ENCODE assay signal across 1 cellular context in genomic region chr19:11848594-11849263, GRCh38.
A peak's percentile ranks its signal among the peaks of the same experiment; 100 is the strongest.
TF ChIP-seq lines count a peak whose summit lies in the region.

ZNF439 (plus strand) TSS chr19:11848726; CDS start chr19:11848868, 142 bp downstream.

TF ChIP-seq in SK-N-SH, 30 proteins besides CTCF, POLR2A, EP300 and RAD21 (continued from another document):
- no peak for TF ChIP-seq MEF2A (IDR thresholded peaks at IDR 0.05; ENCODE audit: borderline replicate concordance, low read depth)
- no peak for TF ChIP-seq RCOR1 (IDR thresholded peaks at IDR 0.05; ENCODE audit: low read length)
- no peak for TF ChIP-seq FOXM1 (IDR thresholded peaks at IDR 0.05; ENCODE audit: low read depth)
- no peak for TF ChIP-seq IRF3 (IDR thresholded peaks at IDR 0.05; ENCODE audit: low read depth, low read length)
- no peak for TF ChIP-seq YY1 (IDR thresholded peaks at IDR 0.05; ENCODE audit: low read depth)
- TF ChIP-seq NFIC (IDR thresholded peaks at IDR 0.05; ENCODE audit: borderline replicate concordance) = no peak
- TF ChIP-seq POLR2AphosphoS5 (IDR thresholded peaks at IDR 0.05; ENCODE audit: low read depth, low read length) = peak; percentile 48; the same call in 1 of the 2 replicates
- TF ChIP-seq, protein P1, sequence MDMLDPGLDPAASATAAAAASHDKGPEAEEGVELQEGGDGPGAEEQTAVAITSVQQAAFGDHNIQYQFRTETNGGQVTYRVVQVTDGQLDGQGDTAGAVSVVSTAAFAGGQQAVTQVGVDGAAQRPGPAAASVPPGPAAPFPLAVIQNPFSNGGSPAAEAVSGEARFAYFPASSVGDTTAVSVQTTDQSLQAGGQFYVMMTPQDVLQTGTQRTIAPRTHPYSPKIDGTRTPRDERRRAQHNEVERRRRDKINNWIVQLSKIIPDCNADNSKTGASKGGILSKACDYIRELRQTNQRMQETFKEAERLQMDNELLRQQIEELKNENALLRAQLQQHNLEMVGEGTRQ (IDR thresholded peaks at IDR 0.05; ENCODE audit: borderline replicate concordance, low read depth, low read length) = no peak
- no peak for TF ChIP-seq GATA2 (CRISPR knock-in tag; IDR thresholded peaks at IDR 0.05)
- no peak for TF ChIP-seq RXRA (IDR thresholded peaks at IDR 0.05; ENCODE audit: borderline replicate concordance, low read depth)
- TF ChIP-seq EZH2phosphoT487 (IDR thresholded peaks at IDR 0.05; ENCODE audit: borderline replicate concordance, low read depth) = no peak
- TF ChIP-seq TEAD4 (IDR thresholded peaks at IDR 0.05; ENCODE audit: borderline replicate concordance, insufficient read depth) = 0 out of 2 replicates have a peak, but pooled peaks have one; percentile 10
- no peak for TF ChIP-seq JUND (IDR thresholded peaks at IDR 0.05)
- no peak for TF ChIP-seq SIN3A (IDR thresholded peaks at IDR 0.05; ENCODE audit: borderline replicate concordance, low read depth, low read length)
